ENCODE assay signal across 16 cellular contexts in the genomic region with DNA sequence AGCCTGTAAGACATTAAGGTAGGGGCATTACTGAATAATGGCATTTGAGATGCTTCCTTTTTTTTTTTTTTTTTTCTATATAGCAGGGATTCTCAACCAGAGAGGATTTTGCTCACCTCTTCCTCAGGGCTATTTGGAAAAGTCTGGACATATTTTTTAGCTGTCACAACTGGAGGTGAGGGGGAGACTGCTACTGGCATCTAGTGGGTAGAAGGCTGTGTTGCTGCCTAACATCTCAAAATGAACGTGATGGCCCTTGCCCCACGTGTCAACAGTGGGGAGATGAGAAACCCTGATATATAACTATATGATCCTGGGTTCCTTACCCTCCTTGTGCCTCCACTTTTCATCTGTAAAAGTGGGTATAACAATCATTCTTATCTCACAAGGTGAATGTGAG.
"Had no signal": no experiment of that assay in that cellular context is flagged by ENCODE, and none has a peak within 500 bp of the region (broad histone marks: within the 10 kb centered on the region; RNA-seq: fewer than 3 reads in every experiment).

No MANE protein-coding gene starts in this region.

- FAIRE-seq: endothelial cell of umbilical vein had no signal

- H3K9me3 ChIP-seq: colonic mucosa, gastrocnemius medialis, heart right ventricle, left ventricle myocardium inferior, ovary, thoracic aorta had no signal

- H3K27ac Mint-ChIP-seq: activated CD4-positive, alpha-beta T cell treated with anti-CD3 and anti-CD28 coated beads, Interleukin-2, amount 10 ng/mL, durations not matched to agents 7 days and 5 days; activated naive CD4-positive, alpha-beta T cell treated with anti-CD3 and anti-CD28 coated beads for 36 hours; activated T-helper 17 cell treated with anti-CD3 and anti-CD28 coated beads, Interleukin-2, amount 50 U/mL, for 72 hours; stimulated activated naive CD8-positive, alpha-beta T cell treated with anti-CD3 and anti-CD28 coated beads, Interleukin-15, amount 100 ng/mL, for 72 hours had no signal

- H3K27me3 ChIP-seq: colonic mucosa, gastrocnemius medialis, heart right ventricle, ovary had no signal

- DNase-seq: activated CD4-positive, alpha-beta T cell treated with anti-CD3 and anti-CD28 coated beads, Interleukin-2, amount 10 ng/mL, durations not matched to agents 7 days and 5 days; activated CD4-positive, CD25-positive, alpha-beta regulatory T cell; activated naive CD4-positive, alpha-beta T cell treated with anti-CD3 and anti-CD28 coated beads for 36 hours; activated T-cell treated with anti-CD3 and anti-CD28 coated beads for 4 hours; caudate nucleus; colonic mucosa; gastrocnemius medialis; heart right ventricle; islet precursor cell; left ventricle myocardium inferior; ovary; stimulated activated CD4-positive, alpha-beta T cell treated with anti-CD3 and anti-CD28 coated beads, Interleukin-4, amount 100 ng/mL, for 24 hours; stimulated activated naive CD8-positive, alpha-beta T cell treated with anti-CD3 and anti-CD28 coated beads, Interleukin-15, amount 100 ng/mL, for 72 hours had no signal

- H3K9me3 Mint-ChIP-seq: activated CD4-positive, alpha-beta T cell treated with anti-CD3 and anti-CD28 coated beads, Interleukin-2, amount 10 ng/mL, durations not matched to agents 7 days and 5 days; activated T-helper 17 cell treated with anti-CD3 and anti-CD28 coated beads, Interleukin-2, amount 50 U/mL, for 72 hours; stimulated activated naive CD8-positive, alpha-beta T cell treated with anti-CD3 and anti-CD28 coated beads, Interleukin-15, amount 100 ng/mL, for 72 hours had no signal

- H3K27me3 Mint-ChIP-seq: activated CD4-positive, alpha-beta T cell treated with anti-CD3 and anti-CD28 coated beads, Interleukin-2, amount 10 ng/mL, durations not matched to agents 7 days and 5 days; activated T-helper 17 cell treated with anti-CD3 and anti-CD28 coated beads, Interleukin-2, amount 50 U/mL, for 72 hours; stimulated activated naive CD8-positive, alpha-beta T cell treated with anti-CD3 and anti-CD28 coated beads, Interleukin-15, amount 100 ng/mL, for 72 hours had no signal

- H3K4me3 Mint-ChIP-seq: activated CD4-positive, alpha-beta T cell treated with anti-CD3 and anti-CD28 coated beads, Interleukin-2, amount 10 ng/mL, durations not matched to agents 7 days and 5 days; activated naive CD4-positive, alpha-beta T cell treated with anti-CD3 and anti-CD28 coated beads for 36 hours; activated T-helper 17 cell treated with anti-CD3 and anti-CD28 coated beads, Interleukin-2, amount 50 U/mL, for 72 hours; stimulated activated naive CD8-positive, alpha-beta T cell treated with anti-CD3 and anti-CD28 coated beads, Interleukin-15, amount 100 ng/mL, for 72 hours had no signal

- H3K4me1 ChIP-seq: colonic mucosa, gastrocnemius medialis, heart right ventricle, left ventricle myocardium inferior had no signal

- H3K4me1 Mint-ChIP-seq: activated CD4-positive, alpha-beta T cell treated with anti-CD3 and anti-CD28 coated beads, Interleukin-2, amount 10 ng/mL, durations not matched to agents 7 days and 5 days; activated T-helper 17 cell treated with anti-CD3 and anti-CD28 coated beads, Interleukin-2, amount 50 U/mL, for 72 hours; stimulated activated naive CD8-positive, alpha-beta T cell treated with anti-CD3 and anti-CD28 coated beads, Interleukin-15, amount 100 ng/mL, for 72 hours had no signal

- H3K36me3 ChIP-seq: colonic mucosa, gastrocnemius medialis, heart right ventricle, left ventricle myocardium inferior, ovary, thoracic aorta had no signal

- H3K4me3 ChIP-seq: colonic mucosa, gastrocnemius medialis, heart right ventricle, left ventricle myocardium inferior, ovary, thoracic aorta had no signal

- H3K27ac ChIP-seq: colonic mucosa, gastrocnemius medialis, heart right ventricle, left ventricle myocardium inferior, ovary, thoracic aorta had no signal
